ENCODE assay signal across 13 cellular contexts in genomic region chr4:87057835-87058234, GRCh38.
DNase-seq lines count a peak whose midpoint lies in the region; ATAC-seq and TF ChIP-seq lines count a peak whose summit lies in the region.
"Had no signal": no experiment of that assay in that cellular context is flagged by ENCODE, and none has a peak within 500 bp of the region (broad histone marks: within the 10 kb centered on the region; RNA-seq: fewer than 3 reads in every experiment).

No MANE protein-coding gene starts in this region.

- H3K27ac Mint-ChIP-seq in WTC11 = peak overlapping the region; percentile 12; the same call in 1 of the 2 replicates

- H3K4me1 Mint-ChIP-seq in WTC11 = peaks cover 66% of the 10 kb centered on the region

- peaks cover 5% of the 10 kb centered on the region; the same call in 1 of the 2 replicates for H3K36me3 Mint-ChIP-seq in WTC11

- TF ChIP-seq CTCF in WTC11 (IDR thresholded peaks at IDR 0.05) = no peak
- TF ChIP-seq CTCF in heart right ventricle (IDR thresholded peaks at IDR 0.05) = no peak
- TF ChIP-seq CTCF in stomach (IDR thresholded peaks at IDR 0.05) = no peak

- H3K27me3 ChIP-seq in heart right ventricle (no peaks in the 10 kb centered on the region), stomach (no peaks in the 10 kb centered on the region)

- no peaks in the 10 kb centered on the region for H3K27me3 Mint-ChIP-seq in WTC11 (ENCODE audit: low read depth)

- no peak for TF ChIP-seq POLR2A in stomach (IDR thresholded peaks at IDR 0.05)

- ATAC-seq in WTC11 = no peak
- peak; percentile 12 to 68 (median 46) for ATAC-seq in heart right ventricle
- no peak for ATAC-seq in HG02840 (IDR thresholded peaks at IDR 0.05; ENCODE audit: low FRiP score, unreplicated experiment)

- H3K4me1 ChIP-seq in heart right ventricle (peaks cover 21 to 94% (median 73%) of the 10 kb centered on the region in 9 donors), stomach (peaks cover 49 to 85% (median 62%) of the 10 kb centered on the region in 4 donors)

- POLR2A ChIA-PET in WTC11 (lab: Charles Lee) = interaction anchor here (0.6 kb wide), 1 partner anchor 462 kb away, joined by 3 read pairs; no protein-coding TSS in a partner anchor

- 52 to 58% methylated on average over 6 of the region's 6 CpGs for WGBS in heart right ventricle, 2 donors
- WGBS in stomach, 5 donors = 35 to 57% (median 40%) methylated on average over 6 of the region's 6 CpGs

- H3K27ac ChIP-seq in heart right ventricle = peak overlapping the region; percentile 49 to 83 (median 66)
- H3K27ac ChIP-seq in stomach = peak overlapping the region in 4 of 5 donors; percentile 30 to 66 (median 62)
- H3K27ac ChIP-seq: HL-60 had no signal

- peaks cover 0 to 22% (median 0%) of the 10 kb centered on the region in 9 donors for H3K36me3 ChIP-seq in heart right ventricle
- H3K36me3 ChIP-seq in stomach = peaks cover 0 to 10% (median 6%) of the 10 kb centered on the region in 4 donors

- H3K9me3 Mint-ChIP-seq in WTC11 = no peaks in the 10 kb centered on the region

- CTCF ChIA-PET in WTC11 (lab: Charles Lee) = interaction anchor here (0.5 to 1.5 kb wide), 3 partner anchors 36 to 135 kb away, joined by 4 to 8 read pairs (median 6); no protein-coding TSS in a partner anchor

- H3K4me3 ChIP-seq in heart right ventricle (no peak overlapping the region), stomach (no peak overlapping the region)

- DNase-seq in NCI-H1694 treated with DMSO at 0.1 percent for 48 hours (lab: John Stamatoyannopoulos, UW) = peak; percentile 58
- no peak for DNase-seq in NCI-H1694 (lab: John Stamatoyannopoulos, UW)
- no peak for DNase-seq in WTC11 (ENCODE audit: low spot score)
- no peak for DNase-seq in heart right ventricle
- no peak for DNase-seq in stomach
- no peak for DNase-seq in stimulated activated CD4-positive, alpha-beta T cell treated with anti-CD3 and anti-CD28 coated beads, Interleukin-4, amount 100 ng/mL, for 24 hours
- DNase-seq in NCI-H2196 (lab: John Stamatoyannopoulos, UW; ENCODE audit: unreplicated experiment) = no peak
- DNase-seq: 8988T, foreskin melanocyte, NCI-H1092, T-helper 9 cell had no signal

- H3K4me3 Mint-ChIP-seq in WTC11 = no peak overlapping the region

- no peak for TF ChIP-seq EP300 in stomach (IDR thresholded peaks at IDR 0.05)

- intact Hi-C loops in heart right ventricle (cut with DNase I) (no loop called here), stomach (cut with DNase I; ENCODE audit: low total_unique reads) (no loop called here)

- H3K9me3 ChIP-seq in heart right ventricle (no peaks in the 10 kb centered on the region), stomach (no peaks in the 10 kb centered on the region)

TF ChIP-seq in WTC11, 78 proteins besides CTCF, POLR2A, EP300 and RAD21:
- TF ChIP-seq OVOL2 (CRISPR knock-in tag; IDR thresholded peaks at IDR 0.05; ENCODE audit: borderline replicate concordance) (no peak), USF2 (CRISPR knock-in tag; IDR thresholded peaks at IDR 0.05) (no peak), STAT6 (CRISPR knock-in tag; conservative IDR thresholded peaks at IDR 0.05; ENCODE audit: low read depth) (no peak), SMAD3 (CRISPR knock-in tag; IDR thresholded peaks at IDR 0.05; ENCODE audit: borderline replicate concordance) (no peak), E2F5 (CRISPR knock-in tag; IDR thresholded peaks at IDR 0.05) (no peak), TEAD1 (CRISPR knock-in tag; IDR thresholded peaks at IDR 0.05) (no peak), ZNF219 (CRISPR knock-in tag; IDR thresholded peaks at IDR 0.05; ENCODE audit: borderline replicate concordance) (no peak), GRHL2 (CRISPR knock-in tag; IDR thresholded peaks at IDR 0.05; ENCODE audit: insufficient replicate concordance, severe bottlenecking) (no peak)

Comparison
In these comparisons a context has a peak if more than half of its experiments do, and no peak if none do; other contexts are left out.
1. ATAC-seq: peak in heart right ventricle (8 of 8); none in WTC11 (single experiment) and HG02840 (single experiment).